15 cellular contexts compared by ENCODE assay signal in genomic region chr7:73541722-73542121, GRCh38. TPM values are rescaled to one million over a fixed set of nuclear protein-coding genes. Genes with fewer than 3 reads are reported as not detected.
DNase-seq lines count a peak whose midpoint lies in the region; ATAC-seq and TF ChIP-seq lines count a peak whose summit lies in the region.
"Had no signal": no experiment of that assay in that cellular context is flagged by ENCODE, and none has a peak within 500 bp of the region (broad histone marks: within the 10 kb centered on the region; RNA-seq: fewer than 3 reads in every experiment).

No MANE protein-coding gene starts in this region.

- TF ChIP-seq CTCF in SK-N-SH (IDR thresholded peaks at IDR 0.05) = no peak

- H3K27me3 ChIP-seq in SK-N-SH (ENCODE audit: insufficient read depth) = no peaks in the 10 kb centered on the region
- H3K27me3 ChIP-seq in mesenchymal stem cell (ENCODE audit: control insufficient read depth in 1 of 2, insufficient read depth in 1 of 2, low read length in 2 of 2) = no peaks in the 10 kb centered on the region
- H3K27me3 ChIP-seq: BLaER1 had no signal

- H3K4me3 ChIP-seq in SK-N-SH (ENCODE audit: low read depth in 2 of 2, low read length in 1 of 2) (no peak overlapping the region), mesenchymal stem cell (ENCODE audit: insufficient read depth in 1 of 2, low read depth in 1 of 2, low read length in 2 of 2) (no peak overlapping the region)
- H3K4me3 ChIP-seq: BLaER1 had no signal

- H4K20me1 ChIP-seq in SK-N-SH (ENCODE audit: insufficient read depth) = peaks cover 28% of the 10 kb centered on the region

- H3K9me3 ChIP-seq in SK-N-SH (no peaks in the 10 kb centered on the region), T-helper 17 cell (ENCODE audit: control insufficient read depth, low read length, poor library complexity, severe bottlenecking) (no peaks in the 10 kb centered on the region), mesenchymal stem cell (ENCODE audit: control insufficient read depth, low read length) (no peaks in the 10 kb centered on the region)
- H3K9me3 ChIP-seq: BLaER1 had no signal

- H2AFZ ChIP-seq in SK-N-SH (ENCODE audit: low read depth) (no peak overlapping the region), mesenchymal stem cell (ENCODE audit: low read depth, low read length) (no peak overlapping the region)

- WGBS in SK-N-SH (ENCODE audit: low lambda C conversion rate) = 98% methylated on average over 10 of the region's 10 CpGs
- WGBS in mesenchymal stem cell = over 99% methylated on average over 10 of the region's 10 CpGs

- H2BK5ac ChIP-seq in mesenchymal stem cell (ENCODE audit: low read depth, low read length, poor library complexity, severe bottlenecking) = no peak overlapping the region

- no peak overlapping the region for H3K14ac ChIP-seq in mesenchymal stem cell (ENCODE audit: low read length in 2 of 2)

- ATAC-seq in SK-N-SH treated with all-trans-retinoic acid at 6 μM for 48 hours = no peak
- no peak for ATAC-seq in T-helper 17 cell
- no peak for ATAC-seq in stimulated activated effector memory CD8-positive, alpha-beta T cell treated with anti-CD3 and anti-CD28 coated beads, Interleukin-12 subunit alpha, Interleukin-12 subunit beta, amount 100 ng/mL, for 72 hours

- H2BK12ac ChIP-seq in mesenchymal stem cell (ENCODE audit: low read length in 2 of 2) = no peak overlapping the region

- H3K4me2 ChIP-seq in SK-N-SH (no peak overlapping the region), mesenchymal stem cell (ENCODE audit: low read length, poor library complexity, severe bottlenecking) (no peak overlapping the region)
- H3K4me2 ChIP-seq: BLaER1 had no signal

- peak overlapping the region; percentile 19 for H4K91ac ChIP-seq in mesenchymal stem cell (ENCODE audit: low read length)

- no peaks in the 10 kb centered on the region for H3F3A ChIP-seq in SK-N-SH (replicated peaks; ENCODE audit: insufficient read depth)

- no peak overlapping the region for H4K8ac ChIP-seq in mesenchymal stem cell (ENCODE audit: low read length)

- no peak overlapping the region for H2BK120ac ChIP-seq in mesenchymal stem cell (ENCODE audit: low read depth, low read length)

- no peak overlapping the region for H3K27ac ChIP-seq in SK-N-SH (ENCODE audit: low read depth in 2 of 2, low read length in 1 of 2)
- H3K27ac ChIP-seq in mesenchymal stem cell (ENCODE audit: low read length, poor library complexity, severe bottlenecking) = no peak overlapping the region
- H3K27ac ChIP-seq: BLaER1 had no signal

- CTCF ChIA-PET in SK-N-SH (lab: Yijun Ruan, JAX) = interaction anchor here (0.7 to 1.2 kb wide), 2 partner anchors 23 to 66 kb away, joined by 3 read pairs; no protein-coding TSS in a partner anchor

- TF ChIP-seq RAD21 in SK-N-SH (IDR thresholded peaks at IDR 0.05; ENCODE audit: low read length) = no peak

- POLR2A ChIA-PET in SK-N-SH (lab: Yijun Ruan, JAX) = no interaction called here

- peaks cover 48% of the 10 kb centered on the region for H3K79me1 ChIP-seq in mesenchymal stem cell (replicated peaks; ENCODE audit: low read length, poor library complexity, severe bottlenecking)

- H3K79me2 ChIP-seq in SK-N-SH (ENCODE audit: insufficient read depth) = peaks cover 71% of the 10 kb centered on the region

- no peaks in the 10 kb centered on the region for H3K9me3 Mint-ChIP-seq in stimulated activated effector memory CD8-positive, alpha-beta T cell treated with anti-CD3 and anti-CD28 coated beads, Interleukin-12 subunit alpha, Interleukin-12 subunit beta, amount 100 ng/mL, for 72 hours
- H3K9me3 Mint-ChIP-seq: CD14-positive monocyte; CD4-positive, alpha-beta memory T cell; H9 had no signal

- H3K18ac ChIP-seq in mesenchymal stem cell (ENCODE audit: low read depth in 1 of 2, low read length in 2 of 2) = no peak overlapping the region

- H2BK15ac ChIP-seq in mesenchymal stem cell (ENCODE audit: low read depth, poor library complexity, severe bottlenecking) = no peak overlapping the region

- no peaks in the 10 kb centered on the region for H3K27me3 Mint-ChIP-seq in T-helper 17 cell
- H3K27me3 Mint-ChIP-seq: CD4-positive, alpha-beta memory T cell had no signal

- peaks cover 11% of the 10 kb centered on the region for H3K4me1 Mint-ChIP-seq in T-helper 17 cell
- H3K4me1 Mint-ChIP-seq in stimulated activated effector memory CD8-positive, alpha-beta T cell treated with anti-CD3 and anti-CD28 coated beads, Interleukin-12 subunit alpha, Interleukin-12 subunit beta, amount 100 ng/mL, for 72 hours = peaks cover 13% of the 10 kb centered on the region
- H3K4me1 Mint-ChIP-seq: H9 had no signal

- H2AK5ac ChIP-seq in mesenchymal stem cell (ENCODE audit: low read length, severe bottlenecking) = no peak overlapping the region

- H3K4me3 Mint-ChIP-seq in T-helper 17 cell = no peak overlapping the region
- H3K4me3 Mint-ChIP-seq in stimulated activated effector memory CD8-positive, alpha-beta T cell treated with anti-CD3 and anti-CD28 coated beads, Interleukin-12 subunit alpha, Interleukin-12 subunit beta, amount 100 ng/mL, for 72 hours = no peak overlapping the region
- H3K4me3 Mint-ChIP-seq: CD14-positive monocyte; CD4-positive, alpha-beta memory T cell; H9 had no signal

- H3K4me1 ChIP-seq in SK-N-SH (ENCODE audit: control insufficient read depth in 1 of 2, insufficient read depth in 2 of 2, low read depth in 1 of 2, low read length in 1 of 2) (no peaks in the 10 kb centered on the region), mesenchymal stem cell (ENCODE audit: control insufficient read depth, insufficient read depth, low read depth, low read length) (peaks cover 4% of the 10 kb centered on the region)
- H3K4me1 ChIP-seq: BLaER1 had no signal

- peak overlapping the region; percentile 67 for H3K27ac Mint-ChIP-seq in T-helper 17 cell
- H3K27ac Mint-ChIP-seq in stimulated activated effector memory CD8-positive, alpha-beta T cell treated with anti-CD3 and anti-CD28 coated beads, Interleukin-12 subunit alpha, Interleukin-12 subunit beta, amount 100 ng/mL, for 72 hours = peak overlapping the region; percentile 69

- H3K36me3 Mint-ChIP-seq in T-helper 17 cell (ENCODE audit: low read depth) = peaks cover 4% of the 10 kb centered on the region
- H3K36me3 Mint-ChIP-seq in stimulated activated effector memory CD8-positive, alpha-beta T cell treated with anti-CD3 and anti-CD28 coated beads, Interleukin-12 subunit alpha, Interleukin-12 subunit beta, amount 100 ng/mL, for 72 hours = peaks cover 100% of the 10 kb centered on the region

- DNase-seq in SK-N-SH (peak; percentile 9), T-helper 17 cell (no peak), mesenchymal stem cell (no peak), inferior parietal cortex (ENCODE audit: extremely low spot score) (no peak), NCI-H2029 treated with DMSO at 0.1 percent for 48 hours (lab: John Stamatoyannopoulos, UW) (no peak)
- DNase-seq in stimulated activated effector memory CD8-positive, alpha-beta T cell treated with anti-CD3 and anti-CD28 coated beads, Interleukin-12 subunit alpha, Interleukin-12 subunit beta, amount 100 ng/mL, for 72 hours (ENCODE audit: low spot score in 2 of 2) = no peak
- DNase-seq: 8988T; CD4-positive, alpha-beta memory T cell; DMS153; DMS79; GDM1; H9 had no signal

- no peak overlapping the region for H3K23ac ChIP-seq in mesenchymal stem cell (ENCODE audit: low read length in 2 of 2)

- H3K4ac ChIP-seq in mesenchymal stem cell (ENCODE audit: low read depth in 1 of 2, low read length in 2 of 2) = no peak overlapping the region

- H3K9me2 ChIP-seq in SK-N-SH = no peaks in the 10 kb centered on the region

- H3K36me3 ChIP-seq in SK-N-SH (replicated peaks in 1 of 2; ENCODE audit: control insufficient read depth in 1 of 2, insufficient read depth in 2 of 2, low read length in 1 of 2) (peaks cover 48 to 61% of the 10 kb centered on the region in 2 experiments), mesenchymal stem cell (ENCODE audit: control insufficient read depth in 1 of 2, insufficient read depth in 2 of 2, low read depth in 1 of 2, low read length in 2 of 2) (peaks cover 67 to 70% of the 10 kb centered on the region in 2 experiments)

- H3K9ac ChIP-seq in SK-N-SH (no peak overlapping the region), mesenchymal stem cell (ENCODE audit: low read length) (no peak overlapping the region)
- H3K9ac ChIP-seq: BLaER1 had no signal

- TF ChIP-seq EP300 in SK-N-SH (IDR thresholded peaks at IDR 0.05; ENCODE audit: borderline replicate concordance in 1 of 2, low read depth in 1 of 2, low read length in 1 of 2) = no peak

TF ChIP-seq in SK-N-SH, 30 proteins besides CTCF, POLR2A, EP300 and RAD21 (continues in another document):
- TF ChIP-seq NRF1 (IDR thresholded peaks at IDR 0.05; ENCODE audit: low read depth, low read length) (no peak), EZH2phosphoT487 (IDR thresholded peaks at IDR 0.05; ENCODE audit: borderline replicate concordance, low read depth) (no peak), TAF1 (IDR thresholded peaks at IDR 0.05; ENCODE audit: borderline replicate concordance, low read depth, low read length) (no peak), JUND (IDR thresholded peaks at IDR 0.05) (no peak), POLR2AphosphoS5 (IDR thresholded peaks at IDR 0.05; ENCODE audit: low read depth, low read length) (no peak)

TF ChIP-seq in SK-N-SH treated with all-trans-retinoic acid at 6 μM for 48 hours, 23 proteins besides CTCF, POLR2A, EP300 and RAD21:
- TF ChIP-seq TCF4 (CRISPR knock-in tag; IDR thresholded peaks at IDR 0.05; ENCODE audit: borderline replicate concordance) = no peak
- TF ChIP-seq ZC3H10 (CRISPR knock-in tag; IDR thresholded peaks at IDR 0.05) = no peak
- TF ChIP-seq ESRRG (CRISPR knock-in tag; IDR thresholded peaks at IDR 0.05) = no peak

RNA-seq across cellular contexts. Expression of gene BCL7B, which starts 15.8 kb away (rescaled TPM):
- 107 and 114 TPM in 2 replicates for polyA plus RNA-seq in SK-N-SH (2012; rRNA removed)
- 89.6 and 97.3 TPM in 2 replicates for polyA plus RNA-seq in SK-N-SH (2012; cell fraction: cytosol; rRNA removed)
- 64.0 and 86.4 TPM in 2 replicates for polyA plus RNA-seq in SK-N-SH (2012; cell fraction: nucleus; rRNA removed)
- 100 to 1,000 TPM; 112 to 116 TPM for total RNA-seq in T-helper 17 cell
- polyA plus RNA-seq in mesenchymal stem cell (2013, experiment 1 of 2) = 57.6 TPM
- polyA plus RNA-seq in mesenchymal stem cell (2013, experiment 2 of 2) = 56.4 TPM

RNA-seq across cellular contexts. Expression of gene BAZ1B, which starts 19.6 kb away (rescaled TPM):
- polyA plus RNA-seq in SK-N-SH (2012; rRNA removed) = 19.7 and 20.9 TPM in 2 replicates
- 27.7 and 28.8 TPM in 2 replicates for polyA plus RNA-seq in SK-N-SH (2012; cell fraction: cytosol; rRNA removed)
- 22.7 and 29.4 TPM in 2 replicates for polyA plus RNA-seq in SK-N-SH (2012; cell fraction: nucleus; rRNA removed)
- 10 to 100 TPM; 51.2 to 52.6 TPM for total RNA-seq in T-helper 17 cell
- polyA plus RNA-seq in mesenchymal stem cell (2013, experiment 1 of 2) = 38.8 TPM
- polyA plus RNA-seq in mesenchymal stem cell (2013, experiment 2 of 2) = 37.5 TPM

RNA-seq across cellular contexts. Expression of gene TBL2, which starts 36.7 kb away (rescaled TPM):
- 45.5 and 63.6 TPM in 2 replicates for polyA plus RNA-seq in SK-N-SH (2012; rRNA removed)
- 21.7 and 40.1 TPM in 2 replicates for polyA plus RNA-seq in SK-N-SH (2012; cell fraction: cytosol; rRNA removed)
- polyA plus RNA-seq in SK-N-SH (2012; cell fraction: nucleus; rRNA removed) = 59.0 and 76.7 TPM in 2 replicates
- 10 to 100 TPM; 15.3 to 22.9 TPM for total RNA-seq in T-helper 17 cell
- 39.1 TPM for polyA plus RNA-seq in mesenchymal stem cell (2013, experiment 1 of 2)
- polyA plus RNA-seq in mesenchymal stem cell (2013, experiment 2 of 2) = 42.0 TPM
